Comparison of ENCODE assay signal across 25 cellular contexts in the genomic region with DNA sequence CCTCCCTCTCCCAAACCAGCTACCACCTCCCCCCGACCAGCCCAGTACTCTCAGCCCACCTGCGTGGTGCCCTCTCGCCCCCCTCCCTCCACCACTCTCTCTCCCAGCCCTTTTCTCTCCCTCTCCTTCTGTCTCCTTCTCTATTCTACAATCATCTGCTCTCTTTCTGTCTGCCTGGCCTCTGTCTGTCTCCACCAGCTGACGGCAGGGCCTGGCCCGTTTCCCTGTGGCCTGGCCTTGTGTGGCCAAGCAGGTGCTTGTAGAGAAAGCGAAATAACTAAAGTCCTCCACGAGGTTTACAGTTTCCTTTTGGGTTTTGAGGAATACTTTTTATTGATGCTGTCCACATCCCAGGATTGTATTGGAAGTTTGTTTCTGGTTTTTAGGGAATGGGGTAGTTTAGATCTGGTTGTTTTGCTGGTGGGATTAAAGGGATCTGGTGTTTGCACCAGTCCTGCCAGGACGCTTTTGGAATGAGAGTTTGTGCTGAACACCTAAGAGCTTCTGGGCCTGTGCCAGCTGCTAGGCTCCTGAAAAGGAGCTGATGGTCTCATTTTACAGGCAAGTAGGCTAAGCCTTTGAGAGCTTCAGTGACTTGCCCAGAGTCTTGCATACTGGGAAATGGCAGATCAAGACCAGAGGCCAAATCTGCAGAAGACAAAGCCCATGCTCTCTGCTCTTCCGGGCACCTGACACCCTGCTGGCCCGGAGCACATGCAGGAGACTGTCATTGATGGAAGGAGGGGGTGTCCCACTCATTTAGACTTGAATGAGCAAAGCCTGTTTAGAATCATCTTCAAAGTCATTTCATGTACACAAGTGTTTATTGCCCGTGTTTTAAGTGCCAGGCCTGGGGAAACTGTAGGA.
A peak's percentile ranks its signal among the peaks of the same experiment; 100 is the strongest.
DNase-seq lines count a peak whose midpoint lies in the region; ATAC-seq and TF ChIP-seq lines count a peak whose summit lies in the region.
"Had no signal": no experiment of that assay in that cellular context is flagged by ENCODE, and none has a peak within 500 bp of the region (broad histone marks: within the 10 kb centered on the region; RNA-seq: fewer than 3 reads in every experiment).

No MANE protein-coding gene starts in this region.

- no peak for TF ChIP-seq CTCF in tibial artery (IDR thresholded peaks at IDR 0.05)

- no peak for ATAC-seq in activated naive CD8-positive, alpha-beta T cell treated with anti-CD3 and anti-CD28 coated beads, Interleukin-2, amount 50 U/mL, for 24 hours
- ATAC-seq in left ventricle myocardium superior, result peak; percentile 89
- ATAC-seq in HG03439 (IDR thresholded peaks at IDR 0.05; ENCODE audit: unreplicated experiment), result no peak
- ATAC-seq in GM21529 (IDR thresholded peaks at IDR 0.05; ENCODE audit: unreplicated experiment), result no peak
- ATAC-seq: activated CD8-positive, alpha-beta T cell treated with anti-CD3 and anti-CD28 coated beads for 36 hours; naive thymus-derived CD8-positive, alpha-beta T cell; Panc1; SK-N-SH treated with all-trans-retinoic acid at 6 μM for 48 hours; stimulated activated naive B cell treated with anti-CD40 and anti-IgM and Interleukin-4, amounts not matched to agents 10 μg/mL and 1 μg/mL and 100 μg/mL, for 72 hours; WTC11 had no signal

- H3K36me3 ChIP-seq in tibial artery, result no peaks in the 10 kb centered on the region
- H3K36me3 ChIP-seq in effector memory CD4-positive, alpha-beta T cell (ENCODE audit: control insufficient read depth, insufficient read depth, low read length), result no peaks in the 10 kb centered on the region
- H3K36me3 ChIP-seq: ascending aorta, thoracic aorta had no signal

- H3K36me3 Mint-ChIP-seq in activated naive CD8-positive, alpha-beta T cell treated with anti-CD3 and anti-CD28 coated beads for 36 hours, result no peaks in the 10 kb centered on the region
- H3K36me3 Mint-ChIP-seq in activated naive CD8-positive, alpha-beta T cell treated with anti-CD3 and anti-CD28 coated beads, Interleukin-2, amount 50 U/mL, for 24 hours (ENCODE audit: low read depth), result no peaks in the 10 kb centered on the region
- H3K36me3 Mint-ChIP-seq: IgD-negative memory B cell; naive thymus-derived CD8-positive, alpha-beta T cell; stimulated activated naive B cell treated with anti-CD40 and anti-IgM and Interleukin-4, amounts not matched to agents 10 μg/mL and 1 μg/mL and 100 μg/mL, for 72 hours; WTC11 had no signal

- DNase-seq in activated naive CD8-positive, alpha-beta T cell treated with anti-CD3 and anti-CD28 coated beads for 36 hours, result no peak
- no peak for DNase-seq in activated naive CD8-positive, alpha-beta T cell treated with anti-CD3 and anti-CD28 coated beads, Interleukin-2, amount 50 U/mL, for 24 hours
- peak; percentile 66 for DNase-seq in NCI-H524 treated with DMSO at 0.1 percent for 48 hours (lab: John Stamatoyannopoulos, UW)
- DNase-seq in left ventricle myocardium superior, result peak; percentile 79
- peak; percentile 15 to 42 for DNase-seq in tibial artery
- no peak for DNase-seq in effector memory CD4-positive, alpha-beta T cell
- DNase-seq: activated CD8-positive, alpha-beta T cell treated with anti-CD3 and anti-CD28 coated beads for 36 hours; activated naive CD4-positive, alpha-beta T cell treated with anti-CD3 and anti-CD28 coated beads, Interleukin-2, amount 50 U/mL, for 16 hours; cerebellar nuclear complex; mesenchymal stem cell; naive thymus-derived CD8-positive, alpha-beta T cell; NCI-H1694; NCI-H69; stimulated activated naive B cell treated with anti-CD40 and anti-IgM and Interleukin-4, amounts not matched to agents 10 μg/mL and 1 μg/mL and 100 μg/mL, for 72 hours had no signal

- H3K27me3 Mint-ChIP-seq in activated naive CD8-positive, alpha-beta T cell treated with anti-CD3 and anti-CD28 coated beads for 36 hours, result no peaks in the 10 kb centered on the region
- H3K27me3 Mint-ChIP-seq in activated naive CD8-positive, alpha-beta T cell treated with anti-CD3 and anti-CD28 coated beads, Interleukin-2, amount 50 U/mL, for 24 hours, result peaks cover 4% of the 10 kb centered on the region
- H3K27me3 Mint-ChIP-seq: activated CD8-positive, alpha-beta T cell treated with anti-CD3 and anti-CD28 coated beads for 36 hours had no signal

- H3K4me3 Mint-ChIP-seq in activated naive CD8-positive, alpha-beta T cell treated with anti-CD3 and anti-CD28 coated beads for 36 hours, result peak overlapping the region; percentile 23
- H3K4me3 Mint-ChIP-seq in activated naive CD8-positive, alpha-beta T cell treated with anti-CD3 and anti-CD28 coated beads, Interleukin-2, amount 50 U/mL, for 24 hours, result no peak overlapping the region
- H3K4me3 Mint-ChIP-seq: activated CD8-positive, alpha-beta T cell treated with anti-CD3 and anti-CD28 coated beads for 36 hours; naive thymus-derived CD8-positive, alpha-beta T cell; stimulated activated naive B cell treated with anti-CD40 and anti-IgM and Interleukin-4, amounts not matched to agents 10 μg/mL and 1 μg/mL and 100 μg/mL, for 72 hours; T-helper 2 cell treated with Interferon-gamma antibody and Interleukin-4, amounts not matched to agents 5 μg/mL and 100 μg/mL, for 36 hours; WTC11 had no signal

- H3K4me3 ChIP-seq in tibial artery, result no peak overlapping the region
- H3K4me3 ChIP-seq in effector memory CD4-positive, alpha-beta T cell (ENCODE audit: insufficient read depth, low read depth, low read length, poor library complexity, severe bottlenecking), result no peak overlapping the region
- H3K4me3 ChIP-seq: ascending aorta; BLaER1 treated with 17β-estradiol and CSF1 and Interleukin-3, amounts not matched to agents 10 nM and 100 nM; thoracic aorta had no signal

- H3K27ac Mint-ChIP-seq in activated naive CD8-positive, alpha-beta T cell treated with anti-CD3 and anti-CD28 coated beads for 36 hours, result no peak overlapping the region
- H3K27ac Mint-ChIP-seq in activated naive CD8-positive, alpha-beta T cell treated with anti-CD3 and anti-CD28 coated beads, Interleukin-2, amount 50 U/mL, for 24 hours, result no peak overlapping the region
- H3K27ac Mint-ChIP-seq: activated CD8-positive, alpha-beta T cell treated with anti-CD3 and anti-CD28 coated beads for 36 hours; IgD-negative memory B cell; naive thymus-derived CD8-positive, alpha-beta T cell; stimulated activated naive B cell treated with anti-CD40 and anti-IgM and Interleukin-4, amounts not matched to agents 10 μg/mL and 1 μg/mL and 100 μg/mL, for 72 hours; T-helper 2 cell treated with Interferon-gamma antibody and Interleukin-4, amounts not matched to agents 5 μg/mL and 100 μg/mL, for 36 hours; WTC11 had no signal

- intact Hi-C loops in left ventricle myocardium superior (cut with micrococcal nuclease) (no loop called here), tibial artery (cut with DNase I; ENCODE audit: low total_unique reads) (no loop called here)

- no peaks in the 10 kb centered on the region for H3K4me1 ChIP-seq in tibial artery
- H3K4me1 ChIP-seq in effector memory CD4-positive, alpha-beta T cell (ENCODE audit: control insufficient read depth, insufficient read depth, low read length, poor library complexity, severe bottlenecking), result no peaks in the 10 kb centered on the region
- H3K4me1 ChIP-seq: ascending aorta, parathyroid adenoma had no signal

- no peaks in the 10 kb centered on the region for H3K9me3 ChIP-seq in tibial artery
- H3K9me3 ChIP-seq in effector memory CD4-positive, alpha-beta T cell (ENCODE audit: control insufficient read depth, low read length), result no peaks in the 10 kb centered on the region
- H3K9me3 ChIP-seq: ascending aorta; BLaER1 treated with 17β-estradiol and CSF1 and Interleukin-3, amounts not matched to agents 10 nM and 100 nM; thoracic aorta had no signal

- H3K9me3 Mint-ChIP-seq in activated naive CD8-positive, alpha-beta T cell treated with anti-CD3 and anti-CD28 coated beads for 36 hours, result no peaks in the 10 kb centered on the region
- H3K9me3 Mint-ChIP-seq in activated naive CD8-positive, alpha-beta T cell treated with anti-CD3 and anti-CD28 coated beads, Interleukin-2, amount 50 U/mL, for 24 hours, result peaks cover 5% of the 10 kb centered on the region
- H3K9me3 Mint-ChIP-seq: activated CD8-positive, alpha-beta T cell treated with anti-CD3 and anti-CD28 coated beads for 36 hours; T-helper 2 cell treated with Interferon-gamma antibody and Interleukin-4, amounts not matched to agents 5 μg/mL and 100 μg/mL, for 36 hours had no signal

- peaks cover 0 to 17% of the 10 kb centered on the region in 2 donors for H3K27me3 ChIP-seq in tibial artery
- no peaks in the 10 kb centered on the region for H3K27me3 ChIP-seq in effector memory CD4-positive, alpha-beta T cell (replicated peaks; ENCODE audit: control insufficient read depth, insufficient read depth, low read length, poor library complexity, severe bottlenecking)
- H3K27me3 ChIP-seq: ascending aorta; BLaER1 treated with 17β-estradiol and CSF1 and Interleukin-3, amounts not matched to agents 10 nM and 100 nM had no signal

- no peak overlapping the region for H3K27ac ChIP-seq in tibial artery
- H3K27ac ChIP-seq in effector memory CD4-positive, alpha-beta T cell (ENCODE audit: insufficient read depth, low read length, poor library complexity, severe bottlenecking), result no peak overlapping the region
- H3K27ac ChIP-seq: ascending aorta; BLaER1 treated with 17β-estradiol and CSF1 and Interleukin-3, amounts not matched to agents 10 nM and 100 nM; parathyroid adenoma; thoracic aorta had no signal

- no peaks in the 10 kb centered on the region for H3K4me1 Mint-ChIP-seq in activated naive CD8-positive, alpha-beta T cell treated with anti-CD3 and anti-CD28 coated beads for 36 hours
- no peaks in the 10 kb centered on the region for H3K4me1 Mint-ChIP-seq in activated naive CD8-positive, alpha-beta T cell treated with anti-CD3 and anti-CD28 coated beads, Interleukin-2, amount 50 U/mL, for 24 hours
- H3K4me1 Mint-ChIP-seq: naive thymus-derived CD8-positive, alpha-beta T cell; stimulated activated naive B cell treated with anti-CD40 and anti-IgM and Interleukin-4, amounts not matched to agents 10 μg/mL and 1 μg/mL and 100 μg/mL, for 72 hours had no signal

Comparison
In these comparisons a context has a peak if more than half of its experiments do, and no peak if none do; other contexts are left out.
1. DNase-seq: peak in NCI-H524 treated with DMSO at 0.1 percent for 48 hours (single experiment), left ventricle myocardium superior (single experiment) and tibial artery (2 of 2); none in activated naive CD8-positive, alpha-beta T cell treated with anti-CD3 and anti-CD28 coated beads for 36 hours (single experiment), activated naive CD8-positive, alpha-beta T cell treated with anti-CD3 and anti-CD28 coated beads, Interleukin-2, amount 50 U/mL, for 24 hours (single experiment) and effector memory CD4-positive, alpha-beta T cell (0 of 3).